Comparison of ENCODE assay signal across 2 cellular contexts in the genomic region with DNA sequence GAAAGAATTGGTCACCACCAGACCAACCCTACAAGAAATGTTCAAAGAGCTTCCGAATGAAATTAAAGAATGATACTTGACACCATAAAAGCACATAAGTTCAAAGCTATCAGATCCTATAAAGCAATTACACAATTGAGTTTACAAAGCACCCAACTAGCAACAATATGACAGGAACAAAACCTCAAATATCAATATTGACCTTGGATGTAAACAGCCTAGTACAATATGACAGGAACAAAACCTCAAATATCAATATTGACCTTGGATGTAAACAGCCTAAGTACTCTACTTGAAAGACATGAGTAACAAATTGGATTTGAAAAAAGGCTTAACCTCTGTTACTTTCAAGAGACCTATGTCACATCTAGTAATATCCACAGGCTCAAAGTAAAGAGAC.
TF ChIP-seq lines count a peak whose summit lies in the region.

No MANE protein-coding gene starts in this region.

TF ChIP-seq in HepG2, 621 proteins besides CTCF, POLR2A, EP300 and RAD21:
- TF ChIP-seq NFRKB (IDR thresholded peaks at IDR 0.05): no peak
- TF ChIP-seq NRL (CRISPR knock-in tag; IDR thresholded peaks at IDR 0.05; ENCODE audit: borderline replicate concordance): no peak
- TF ChIP-seq FOXA3 (CRISPR knock-in tag; IDR thresholded peaks at IDR 0.05): peak; percentile 34; the same call in 1 of the 2 replicates
- no peak for TF ChIP-seq ZNF317 (CRISPR knock-in tag; IDR thresholded peaks at IDR 0.05)
- TF ChIP-seq, protein P1, sequence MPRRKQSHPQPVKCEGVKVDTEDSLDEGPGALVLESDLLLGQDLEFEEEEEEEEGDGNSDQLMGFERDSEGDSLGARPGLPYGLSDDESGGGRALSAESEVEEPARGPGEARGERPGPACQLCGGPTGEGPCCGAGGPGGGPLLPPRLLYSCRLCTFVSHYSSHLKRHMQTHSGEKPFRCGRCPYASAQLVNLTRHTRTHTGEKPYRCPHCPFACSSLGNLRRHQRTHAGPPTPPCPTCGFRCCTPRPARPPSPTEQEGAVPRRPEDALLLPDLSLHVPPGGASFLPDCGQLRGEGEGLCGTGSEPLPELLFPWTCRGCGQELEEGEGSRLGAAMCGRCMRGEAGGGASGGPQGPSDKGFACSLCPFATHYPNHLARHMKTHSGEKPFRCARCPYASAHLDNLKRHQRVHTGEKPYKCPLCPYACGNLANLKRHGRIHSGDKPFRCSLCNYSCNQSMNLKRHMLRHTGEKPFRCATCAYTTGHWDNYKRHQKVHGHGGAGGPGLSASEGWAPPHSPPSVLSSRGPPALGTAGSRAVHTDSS (CRISPR knock-in tag; conservative IDR thresholded peaks at IDR 0.05): no peak
- no peak for TF ChIP-seq HNF4A (CRISPR knock-in tag; IDR thresholded peaks at IDR 0.05)
- peak; percentile 93 for TF ChIP-seq TBX3 (IDR thresholded peaks at IDR 0.05; ENCODE audit: borderline replicate concordance)
- peak; percentile 40; the same call in 1 of the 2 replicates for TF ChIP-seq HHEX (CRISPR knock-in tag; IDR thresholded peaks at IDR 0.05)
- no peak for TF ChIP-seq FOXP1 (IDR thresholded peaks at IDR 0.05)
- TF ChIP-seq FOXP1 (CRISPR knock-in tag; IDR thresholded peaks at IDR 0.05): 0 out of 2 replicates have a peak, but pooled peaks have one; percentile 10
- TF ChIP-seq, protein P2, sequence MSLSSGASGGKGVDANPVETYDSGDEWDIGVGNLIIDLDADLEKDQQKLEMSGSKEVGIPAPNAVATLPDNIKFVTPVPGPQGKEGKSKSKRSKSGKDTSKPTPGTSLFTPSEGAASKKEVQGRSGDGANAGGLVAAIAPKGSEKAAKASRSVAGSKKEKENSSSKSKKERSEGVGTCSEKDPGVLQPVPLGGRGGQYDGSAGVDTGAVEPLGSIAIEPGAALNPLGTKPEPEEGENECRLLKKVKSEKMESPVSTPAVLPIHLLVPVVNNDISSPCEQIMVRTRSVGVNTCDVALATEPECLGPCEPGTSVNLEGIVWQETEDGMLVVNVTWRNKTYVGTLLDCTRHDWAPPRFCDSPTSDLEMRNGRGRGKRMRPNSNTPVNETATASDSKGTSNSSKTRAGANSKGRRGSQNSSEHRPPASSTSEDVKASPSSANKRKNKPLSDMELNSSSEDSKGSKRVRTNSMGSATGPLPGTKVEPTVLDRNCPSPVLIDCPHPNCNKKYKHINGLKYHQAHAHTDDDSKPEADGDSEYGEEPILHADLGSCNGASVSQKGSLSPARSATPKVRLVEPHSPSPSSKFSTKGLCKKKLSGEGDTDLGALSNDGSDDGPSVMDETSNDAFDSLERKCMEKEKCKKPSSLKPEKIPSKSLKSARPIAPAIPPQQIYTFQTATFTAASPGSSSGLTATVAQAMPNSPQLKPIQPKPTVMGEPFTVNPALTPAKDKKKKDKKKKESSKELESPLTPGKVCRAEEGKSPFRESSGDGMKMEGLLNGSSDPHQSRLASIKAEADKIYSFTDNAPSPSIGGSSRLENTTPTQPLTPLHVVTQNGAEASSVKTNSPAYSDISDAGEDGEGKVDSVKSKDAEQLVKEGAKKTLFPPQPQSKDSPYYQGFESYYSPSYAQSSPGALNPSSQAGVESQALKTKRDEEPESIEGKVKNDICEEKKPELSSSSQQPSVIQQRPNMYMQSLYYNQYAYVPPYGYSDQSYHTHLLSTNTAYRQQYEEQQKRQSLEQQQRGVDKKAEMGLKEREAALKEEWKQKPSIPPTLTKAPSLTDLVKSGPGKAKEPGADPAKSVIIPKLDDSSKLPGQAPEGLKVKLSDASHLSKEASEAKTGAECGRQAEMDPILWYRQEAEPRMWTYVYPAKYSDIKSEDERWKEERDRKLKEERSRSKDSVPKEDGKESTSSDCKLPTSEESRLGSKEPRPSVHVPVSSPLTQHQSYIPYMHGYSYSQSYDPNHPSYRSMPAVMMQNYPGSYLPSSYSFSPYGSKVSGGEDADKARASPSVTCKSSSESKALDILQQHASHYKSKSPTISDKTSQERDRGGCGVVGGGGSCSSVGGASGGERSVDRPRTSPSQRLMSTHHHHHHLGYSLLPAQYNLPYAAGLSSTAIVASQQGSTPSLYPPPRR (CRISPR knock-in tag; IDR thresholded peaks at IDR 0.05; ENCODE audit: borderline replicate concordance): peak; percentile 47; the same call in 1 of the 2 replicates
- TF ChIP-seq SOX5 (CRISPR knock-in tag; IDR thresholded peaks at IDR 0.05; ENCODE audit: borderline replicate concordance): peak; percentile 22; the same call in 1 of the 2 replicates
- no peak for TF ChIP-seq ZFP36L1 (CRISPR knock-in tag; IDR thresholded peaks at IDR 0.05)
- TF ChIP-seq ARNT2 (CRISPR knock-in tag; IDR thresholded peaks at IDR 0.05; ENCODE audit: low read depth): no peak
- TF ChIP-seq PHF20 (CRISPR knock-in tag; IDR thresholded peaks at IDR 0.05): no peak
- TF ChIP-seq ZSCAN30 (CRISPR knock-in tag; IDR thresholded peaks at IDR 0.05): no peak
- TF ChIP-seq ZNF737 (CRISPR knock-in tag; IDR thresholded peaks at IDR 0.05; ENCODE audit: borderline replicate concordance): no peak
- no peak for TF ChIP-seq NAIF1 (CRISPR knock-in tag; IDR thresholded peaks at IDR 0.05; ENCODE audit: borderline replicate concordance)
- TF ChIP-seq NR2F1 (CRISPR knock-in tag; IDR thresholded peaks at IDR 0.05): peak in 1 of 2 experiments; percentile 51; a peak in 1 of 4 replicates
- no peak for TF ChIP-seq RAD51 (IDR thresholded peaks at IDR 0.05; ENCODE audit: borderline replicate concordance)
- no peak for TF ChIP-seq MTF2 (CRISPR knock-in tag; IDR thresholded peaks at IDR 0.05; ENCODE audit: borderline replicate concordance)
- TF ChIP-seq ZNF839 (CRISPR knock-in tag; IDR thresholded peaks at IDR 0.05; ENCODE audit: borderline replicate concordance): no peak
- TF ChIP-seq, protein P3, sequence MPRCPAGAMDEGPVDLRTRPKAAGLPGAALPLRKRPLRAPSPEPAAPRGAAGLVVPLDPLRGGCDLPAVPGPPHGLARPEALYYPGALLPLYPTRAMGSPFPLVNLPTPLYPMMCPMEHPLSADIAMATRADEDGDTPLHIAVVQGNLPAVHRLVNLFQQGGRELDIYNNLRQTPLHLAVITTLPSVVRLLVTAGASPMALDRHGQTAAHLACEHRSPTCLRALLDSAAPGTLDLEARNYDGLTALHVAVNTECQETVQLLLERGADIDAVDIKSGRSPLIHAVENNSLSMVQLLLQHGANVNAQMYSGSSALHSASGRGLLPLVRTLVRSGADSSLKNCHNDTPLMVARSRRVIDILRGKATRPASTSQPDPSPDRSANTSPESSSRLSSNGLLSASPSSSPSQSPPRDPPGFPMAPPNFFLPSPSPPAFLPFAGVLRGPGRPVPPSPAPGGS (CRISPR knock-in tag; IDR thresholded peaks at IDR 0.05): no peak
- no peak for TF ChIP-seq FOXO1 (CRISPR knock-in tag; IDR thresholded peaks at IDR 0.05)
- 0 out of 2 replicates have a peak, but pooled peaks have one; percentile 60 for TF ChIP-seq FOXA1 (IDR thresholded peaks at IDR 0.05)
- 0 out of 2 replicates have a peak, but pooled peaks have one; percentile 34 for TF ChIP-seq FOXA1 (CRISPR knock-in tag; IDR thresholded peaks at IDR 0.05)

TF ChIP-seq in WTC11, 78 proteins besides CTCF, POLR2A, EP300 and RAD21:
- TF ChIP-seq KAT7 (CRISPR knock-in tag; IDR thresholded peaks at IDR 0.05; ENCODE audit: borderline replicate concordance) (no peak), RORB (CRISPR knock-in tag; IDR thresholded peaks at IDR 0.05) (0 out of 2 replicates have a peak, but pooled peaks have one; percentile 80)
